ENCODE assay signal across 16 cellular contexts in genomic region chr22:25637032-25637431, GRCh38.
"Had no signal": no experiment of that assay in that cellular context is flagged by ENCODE, and none has a peak within 500 bp of the region (broad histone marks: within the 10 kb centered on the region; RNA-seq: fewer than 3 reads in every experiment).

No MANE protein-coding gene starts in this region.

- DNase-seq: effector CD4-positive, alpha-beta T cell; immature natural killer cell; left ventricle myocardium inferior; lower lobe of right lung; mesendoderm; naive thymus-derived CD8-positive, alpha-beta T cell; stimulated activated CD4-positive, alpha-beta T cell treated with anti-CD3 and anti-CD28 coated beads, Interleukin-2, amount 100 ng/mL, for 48 hours; stimulated activated naive CD4-positive, alpha-beta T cell treated with Interleukin-2 at 50 U/mL for 16 hours; thyroid gland; uterus had no signal

- H3K4me3 ChIP-seq: coronary artery, gastroesophageal sphincter, left ventricle myocardium inferior, lower lobe of right lung, smooth muscle cell, suprapubic skin, thyroid gland, uterus had no signal

- H3K4me3 Mint-ChIP-seq: immature natural killer cell; naive thymus-derived CD8-positive, alpha-beta T cell; type B pancreatic cell had no signal

- H3K9me3 ChIP-seq: gastroesophageal sphincter, lower lobe of right lung, neutrophil, suprapubic skin, thyroid gland, uterus had no signal

- H3K27me3 ChIP-seq: gastroesophageal sphincter, neutrophil, suprapubic skin, thyroid gland, uterus had no signal

- H3K27me3 Mint-ChIP-seq: type B pancreatic cell had no signal

- H3K27ac ChIP-seq: coronary artery, gastroesophageal sphincter, left ventricle myocardium inferior, lower lobe of right lung, neutrophil, suprapubic skin, thyroid gland, uterus had no signal

- H3K4me1 Mint-ChIP-seq: immature natural killer cell had no signal

- H3K36me3 ChIP-seq: gastroesophageal sphincter, left ventricle myocardium inferior, lower lobe of right lung, neutrophil, suprapubic skin, thyroid gland, uterus had no signal

- H3K4me2 ChIP-seq: smooth muscle cell had no signal

- H3K4me1 ChIP-seq: gastroesophageal sphincter, left ventricle myocardium inferior, lower lobe of right lung, suprapubic skin, thyroid gland, uterus had no signal

- H3K27ac Mint-ChIP-seq: immature natural killer cell; naive thymus-derived CD8-positive, alpha-beta T cell; type B pancreatic cell had no signal

- H3K36me3 Mint-ChIP-seq: immature natural killer cell had no signal

- ATAC-seq: gastroesophageal sphincter; naive thymus-derived CD8-positive, alpha-beta T cell had no signal
